Comparison of ENCODE assay signal across 8 cellular contexts in genomic region chr3:36904641-36905040, GRCh38. TPM values are rescaled to one million over a fixed set of nuclear protein-coding genes. Genes with fewer than 3 reads are reported as not detected.
DNase-seq lines count a peak whose midpoint lies in the region; ATAC-seq and TF ChIP-seq lines count a peak whose summit lies in the region.

No MANE protein-coding gene starts in this region.

- H3K36me3 ChIP-seq in mammary epithelial cell (ENCODE audit: insufficient read depth, low read length) (no peaks in the 10 kb centered on the region), smooth muscle cell (ENCODE audit: low read depth) (no peaks in the 10 kb centered on the region)

- no TSS peak for BruUV-seq in mammary epithelial cell (replicated peaks; lab: Mats Ljungman, UMichigan)

- H3K9ac ChIP-seq in mammary epithelial cell (ENCODE audit: insufficient read depth, low read length) (no peak overlapping the region), smooth muscle cell (ENCODE audit: low read depth) (no peak overlapping the region)

- H4K20me1 ChIP-seq in mammary epithelial cell (ENCODE audit: insufficient read depth, low read length) (no peaks in the 10 kb centered on the region), smooth muscle cell (ENCODE audit: low read depth) (no peaks in the 10 kb centered on the region)

- peak overlapping the region; percentile 93 for H3K27ac Mint-ChIP-seq in CD4-positive, alpha-beta T cell
- peak overlapping the region; percentile 91 for H3K27ac Mint-ChIP-seq in memory B cell

- H3K4me2 ChIP-seq in mammary epithelial cell (ENCODE audit: insufficient read depth, low read depth, low read length) (no peak overlapping the region), smooth muscle cell (no peak overlapping the region)

- ATAC-seq in CD4-positive, alpha-beta T cell (ENCODE audit: poor library complexity) = no peak
- no peak for ATAC-seq in memory B cell (ENCODE audit: low read depth)
- no peak for ATAC-seq in HG02571 (IDR thresholded peaks at IDR 0.05; ENCODE audit: unreplicated experiment)

- no peaks in the 10 kb centered on the region for H3F3A ChIP-seq in smooth muscle cell (ENCODE audit: low read depth)

- no peak overlapping the region for H3K27ac ChIP-seq in CD4-positive, alpha-beta T cell (ENCODE audit: low read depth, low read length)
- H3K27ac ChIP-seq in mammary epithelial cell (ENCODE audit: insufficient read depth, low read depth, low read length) (no peak overlapping the region), smooth muscle cell (ENCODE audit: low read depth) (no peak overlapping the region)

- CTCF ChIA-PET in CD4-positive, alpha-beta T cell (lab: Charles Lee) = interaction anchor here (0.5 to 3.0 kb wide), 3 partner anchors 36 to 55 kb away, joined by 3 to 17 read pairs (median 8); no protein-coding TSS in a partner anchor
- CTCF ChIA-PET in mammary epithelial cell (lab: Charles Lee; ENCODE audit: low non-redundant PET) = interaction anchor here (0.5 to 1.6 kb wide), 3 partner anchors 12 to 66 kb away, joined by 3 to 40 read pairs (median 5); no protein-coding TSS in a partner anchor

- dilution Hi-C loops in mammary epithelial cell (cut with HindIII; ENCODE audit: low sequenced_read_pairs) = no loop called here

- POLR2A ChIA-PET in CD4-positive, alpha-beta T cell (lab: Charles Lee) = interaction anchor here (1.3 to 4.2 kb wide), 4 partner anchors 11 to 88 kb away, joined by 3 to 53 read pairs (median 27); partner anchors contain the start of genes EPM2AIP1, MLH1 and TRANK1

- no peak overlapping the region for H2AFZ ChIP-seq in mammary epithelial cell (ENCODE audit: low read depth, low read length)
- H2AFZ ChIP-seq in smooth muscle cell (ENCODE audit: low read depth) = no peak overlapping the region

- no peaks in the 10 kb centered on the region for H3K9me3 Mint-ChIP-seq in CD4-positive, alpha-beta T cell
- H3K9me3 Mint-ChIP-seq in memory B cell = no peaks in the 10 kb centered on the region

- H3K36me3 Mint-ChIP-seq in CD4-positive, alpha-beta T cell (ENCODE audit: low read depth) = peaks cover 50% of the 10 kb centered on the region
- H3K36me3 Mint-ChIP-seq in memory B cell = peaks cover 26% of the 10 kb centered on the region

- in situ Hi-C loops in mammary epithelial cell (cut with MboI; ENCODE audit: low sequenced_read_pairs in 2 of 2) = no loop called here

- TF ChIP-seq CTCF in CD4-positive, alpha-beta T cell (IDR thresholded peaks at IDR 0.05) = no peak
- peak; percentile 42 to 64 for TF ChIP-seq CTCF in mammary epithelial cell (conservative IDR thresholded peaks at IDR 0.05 in 1 of 2, IDR thresholded peaks at IDR 0.05 in 1 of 2; ENCODE audit: extremely low read depth in 1 of 2, insufficient read depth in 1 of 2, low read depth in 1 of 2, low read length in 2 of 2)
- no peak for TF ChIP-seq CTCF in smooth muscle cell (IDR thresholded peaks at IDR 0.05; ENCODE audit: borderline replicate concordance, insufficient read depth, poor library complexity, severe bottlenecking)

- H3K27me3 ChIP-seq in CD4-positive, alpha-beta T cell (ENCODE audit: control insufficient read depth, insufficient read depth, low read length) = no peaks in the 10 kb centered on the region
- H3K27me3 ChIP-seq in mammary epithelial cell (ENCODE audit: insufficient read depth, low read length) (no peaks in the 10 kb centered on the region), smooth muscle cell (ENCODE audit: low read depth) (no peaks in the 10 kb centered on the region)

- H3K27me3 Mint-ChIP-seq in CD4-positive, alpha-beta T cell = no peaks in the 10 kb centered on the region
- no peaks in the 10 kb centered on the region for H3K27me3 Mint-ChIP-seq in memory B cell

- H3K9me3 ChIP-seq in CD4-positive, alpha-beta T cell (ENCODE audit: control insufficient read depth, low read length) = no peaks in the 10 kb centered on the region
- H3K9me3 ChIP-seq in mammary epithelial cell (replicated peaks; ENCODE audit: insufficient read depth, low read length) (no peaks in the 10 kb centered on the region), smooth muscle cell (replicated peaks; ENCODE audit: low read depth) (no peaks in the 10 kb centered on the region)

- DNase-seq in CD4-positive, alpha-beta T cell = no peak
- DNase-seq in LHCN-M2 (ENCODE audit: low read depth) (peak; percentile 15), mammary epithelial cell (no peak), memory B cell (ENCODE audit: low spot score in 2 of 2) (no peak), smooth muscle cell (lab: John Stamatoyannopoulos, UW; ENCODE audit: unreplicated experiment) (no peak), COR-L47 (lab: John Stamatoyannopoulos, UW) (no peak), NCI-H2081 (lab: John Stamatoyannopoulos, UW) (no peak)

- H3K79me2 ChIP-seq in mammary epithelial cell (ENCODE audit: insufficient read depth, low read length) (no peaks in the 10 kb centered on the region), smooth muscle cell (ENCODE audit: low read depth) (no peaks in the 10 kb centered on the region)

- H3K4me3 ChIP-seq in mammary epithelial cell (replicated peaks in 1 of 3; ENCODE audit: insufficient read depth in 1 of 3, low read depth in 2 of 3, low read length in 3 of 3) (no peak overlapping the region), smooth muscle cell (no peak overlapping the region)

- intact Hi-C loops in CD4-positive, alpha-beta T cell (cut with DNase I, micrococcal nuclease) = loop anchor here in 1 of 2 experiments (5.0 to 10.0 kb wide), 4 partner anchors 37 to 60 kb away; no protein-coding TSS in a partner anchor
- intact Hi-C loops in mammary epithelial cell (cut with micrococcal nuclease) = loop anchor here (1.0 to 10.0 kb wide), 3 partner anchors 54 to 310 kb away; partner anchors contain the start of genes EPM2AIP1 and MLH1

- H3K4me1 Mint-ChIP-seq in CD4-positive, alpha-beta T cell (ENCODE audit: low read depth) = peaks cover 79% of the 10 kb centered on the region
- peaks cover 57% of the 10 kb centered on the region for H3K4me1 Mint-ChIP-seq in memory B cell

- 86% methylated on average over 2 of the region's 3 CpGs for WGBS in mammary epithelial cell (ENCODE audit: low coverage, missing lambda C conversion rate)
- WGBS in smooth muscle cell (ENCODE audit: low lambda C conversion rate) = 91% methylated on average over 3 of the region's 3 CpGs

- H3K4me1 ChIP-seq in mammary epithelial cell (ENCODE audit: insufficient read depth, low read length) (peaks cover 8% of the 10 kb centered on the region), smooth muscle cell (ENCODE audit: low read depth) (no peaks in the 10 kb centered on the region)

- peak overlapping the region; percentile 52 for H3K4me3 Mint-ChIP-seq in CD4-positive, alpha-beta T cell
- H3K4me3 Mint-ChIP-seq in memory B cell = peak overlapping the region; percentile 88

RNA-seq across cellular contexts. Expression of gene TRANK1, which starts 40.2 kb away (rescaled TPM):
- 10 to 100 TPM; 39.2 to 44.8 TPM for total RNA-seq in CD4-positive, alpha-beta T cell
- 3.4 and 8.4 TPM in 2 replicates for total RNA-seq in LHCN-M2 (2014; rRNA removed)
- polyA plus RNA-seq in LHCN-M2 (2012) = 4.6 TPM
- total RNA-seq in mammary epithelial cell = 1 to 10 TPM; 1.4 to 3.0 TPM
- 0.09 TPM for polyA plus RNA-seq in mammary epithelial cell
- polyA minus RNA-seq in mammary epithelial cell = not detected
- 5.2 and 11.7 TPM in 2 replicates for total RNA-seq in smooth muscle cell
- 2.0 and 2.4 TPM in 2 replicates for polyA plus RNA-seq in smooth muscle cell

Comparison
In these comparisons a context has a peak if more than half of its experiments do, and no peak if none do; other contexts are left out.
1. CTCF ChIP-seq: peak in mammary epithelial cell (2 of 2); none in CD4-positive, alpha-beta T cell (single experiment) and smooth muscle cell (single experiment).